In the genomic region with DNA sequence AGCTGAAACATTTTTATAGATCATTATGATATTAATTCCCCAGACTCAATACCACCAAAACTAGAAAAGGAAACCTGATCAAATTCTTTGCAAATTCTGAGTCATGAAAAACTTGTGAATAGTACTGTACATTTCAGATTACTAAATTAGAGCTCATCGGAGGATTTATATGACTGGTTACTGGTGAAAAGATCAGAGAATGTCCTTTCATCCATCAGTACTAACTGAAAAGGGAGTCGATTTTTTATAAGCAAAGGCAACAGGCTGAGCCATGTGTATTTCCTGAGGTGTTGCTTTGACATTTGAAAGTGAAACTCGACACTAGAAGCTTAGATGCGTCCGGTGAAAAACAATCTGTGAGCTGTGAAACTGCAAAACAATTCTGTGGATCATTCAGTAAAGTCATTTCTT, we compare ENCODE assay signal across 1 cellular context.
TF ChIP-seq lines count a peak whose summit lies in the region.

No MANE protein-coding gene starts in this region.

TF ChIP-seq in SK-N-SH treated with all-trans-retinoic acid at 6 μM for 48 hours, 23 proteins besides CTCF, POLR2A, EP300 and RAD21 (continued from another document):
- TF ChIP-seq OSR1 (CRISPR knock-in tag; IDR thresholded peaks at IDR 0.05), result no peak
- no peak for TF ChIP-seq ESRRG (CRISPR knock-in tag; IDR thresholded peaks at IDR 0.05)
